In genomic region chr5:160462167-160462566, GRCh38 we compare ENCODE assay signal across 16 cellular contexts. TPM values are rescaled to one million over a fixed set of nuclear protein-coding genes. Genes with fewer than 3 reads are reported as not detected.
A peak's percentile ranks its signal among the peaks of the same experiment; 100 is the strongest.
DNase-seq lines count a peak whose midpoint lies in the region; ATAC-seq and TF ChIP-seq lines count a peak whose summit lies in the region.
"Had no signal": no experiment of that assay in that cellular context is flagged by ENCODE, and none has a peak within 500 bp of the region (broad histone marks: within the 10 kb centered on the region; RNA-seq: fewer than 3 reads in every experiment).

No MANE protein-coding gene starts in this region.

- DNase-seq in G401 (ENCODE audit: low spot score) (peak; percentile 30), NCI-H2029 treated with DMSO at 0.1 percent for 48 hours (lab: John Stamatoyannopoulos, UW) (peak; percentile 65), GM13976 (ENCODE audit: low spot score) (no peak), DMS153 (lab: John Stamatoyannopoulos, UW) (no peak), NCI-H1436 (lab: John Stamatoyannopoulos, UW) (no peak)
- DNase-seq: amniotic stem cell; BE2C; cortex of kidney; NCI-H226; right cardiac atrium; SK-N-SH; stimulated activated CD4-positive, alpha-beta T cell treated with anti-CD3 and anti-CD28 coated beads, Interleukin-2, amount 100 ng/mL, for 48 hours; stimulated activated naive CD4-positive, alpha-beta T cell treated with Interleukin-2 at 50 U/mL for 16 hours had no signal

- in situ Hi-C loops in G401 (cut with HindIII; ENCODE audit: low sequenced_read_pairs) (no loop called here), GM13976 (cut with MboI; ENCODE audit: low sequenced_read_pairs, unreplicated experiment) (no loop called here)

- TF ChIP-seq CTCF in GM13976 (IDR thresholded peaks at IDR 0.05; ENCODE audit: borderline replicate concordance, control extremely low read depth, extremely low read depth, insufficient read depth, missing control alignments) = no peak

- ATAC-seq in GM18909 (IDR thresholded peaks at IDR 0.05; ENCODE audit: poor library complexity, unreplicated experiment) = peak; percentile 40
- peak; percentile 40 for ATAC-seq in HG02759 (IDR thresholded peaks at IDR 0.05; ENCODE audit: unreplicated experiment)
- ATAC-seq in HG03039 (IDR thresholded peaks at IDR 0.05; ENCODE audit: unreplicated experiment) = no peak
- ATAC-seq: right cardiac atrium had no signal

RNA-seq across cellular contexts. Expression of gene PTTG1, which starts 40.5 kb away (rescaled TPM):
- 403 and 415 TPM in 2 replicates for total RNA-seq in G401 (2014; rRNA removed; shearing (Covaris generic))

RNA-seq across cellular contexts. Expression of gene SLU7, which starts 43.3 kb away (rescaled TPM):
- 42.8 and 59.6 TPM in 2 replicates for total RNA-seq in G401 (2014; rRNA removed; shearing (Covaris generic))

Comparison
In these comparisons a context has a peak if more than half of its experiments do, and no peak if none do; other contexts are left out.
1. DNase-seq: peak in G401 (single experiment) and NCI-H2029 treated with DMSO at 0.1 percent for 48 hours (single experiment); none in GM13976 (single experiment), DMS153 (single experiment) and NCI-H1436 (single experiment).